Comparison of ENCODE assay signal across 2 cellular contexts in the genomic region with DNA sequence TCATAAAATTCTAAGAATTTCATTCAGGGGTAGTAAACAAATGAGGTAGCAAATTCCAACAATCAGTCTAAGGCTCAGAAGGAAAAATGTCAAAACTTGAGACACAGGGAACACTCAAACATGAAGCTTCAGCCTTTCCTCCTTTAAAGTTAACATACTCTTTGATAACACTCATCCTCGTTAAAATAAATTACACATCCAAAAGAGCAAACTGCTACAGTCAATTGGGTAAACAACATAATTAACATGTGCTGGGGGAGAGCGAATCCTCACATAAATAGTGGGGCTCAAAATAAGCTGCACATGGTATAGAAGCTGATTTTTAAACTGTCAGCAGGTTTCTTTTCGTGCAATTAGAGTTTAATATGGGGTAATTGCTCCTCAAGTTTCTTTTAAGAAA.
TF ChIP-seq lines count a peak whose summit lies in the region.

No MANE protein-coding gene starts in this region.

TF ChIP-seq in H1, 55 proteins besides CTCF, POLR2A, EP300 and RAD21:
- no peak for TF ChIP-seq CBX5 (IDR thresholded peaks at IDR 0.05; ENCODE audit: low read depth, low read length)
- TF ChIP-seq RBBP5 (IDR thresholded peaks at IDR 0.05; ENCODE audit: borderline replicate concordance, low read depth, low read length): no peak
- no peak for TF ChIP-seq TAF7 (optimal IDR thresholded peaks at IDR 0.05; ENCODE audit: borderline replicate concordance, low read depth, low read length)
- no peak for TF ChIP-seq KDM4A (IDR thresholded peaks at IDR 0.05; ENCODE audit: low read depth, low read length, severe bottlenecking)
- no peak for TF ChIP-seq RFX5 (IDR thresholded peaks at IDR 0.05; ENCODE audit: borderline replicate concordance, low read depth, low read length)
- no peak for TF ChIP-seq RXRA (IDR thresholded peaks at IDR 0.05; ENCODE audit: insufficient read depth, low read depth, low read length)
- no peak for TF ChIP-seq SP2 (IDR thresholded peaks at IDR 0.05; ENCODE audit: low read length)
- no peak for TF ChIP-seq POLR2AphosphoS5 (IDR thresholded peaks at IDR 0.05; ENCODE audit: low read depth, low read length)
- no peak for TF ChIP-seq TBP (IDR thresholded peaks at IDR 0.05; ENCODE audit: low read depth, low read length)
- no peak for TF ChIP-seq NANOG (IDR thresholded peaks at IDR 0.05; ENCODE audit: insufficient read depth, low read depth, low read length, poor library complexity, severe bottlenecking)
- TF ChIP-seq, protein P1, sequence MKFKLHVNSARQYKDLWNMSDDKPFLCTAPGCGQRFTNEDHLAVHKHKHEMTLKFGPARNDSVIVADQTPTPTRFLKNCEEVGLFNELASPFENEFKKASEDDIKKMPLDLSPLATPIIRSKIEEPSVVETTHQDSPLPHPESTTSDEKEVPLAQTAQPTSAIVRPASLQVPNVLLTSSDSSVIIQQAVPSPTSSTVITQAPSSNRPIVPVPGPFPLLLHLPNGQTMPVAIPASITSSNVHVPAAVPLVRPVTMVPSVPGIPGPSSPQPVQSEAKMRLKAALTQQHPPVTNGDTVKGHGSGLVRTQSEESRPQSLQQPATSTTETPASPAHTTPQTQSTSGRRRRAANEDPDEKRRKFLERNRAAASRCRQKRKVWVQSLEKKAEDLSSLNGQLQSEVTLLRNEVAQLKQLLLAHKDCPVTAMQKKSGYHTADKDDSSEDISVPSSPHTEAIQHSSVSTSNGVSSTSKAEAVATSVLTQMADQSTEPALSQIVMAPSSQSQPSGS (IDR thresholded peaks at IDR 0.05; ENCODE audit: low read length): no peak
- TF ChIP-seq GABPA (IDR thresholded peaks at IDR 0.05; ENCODE audit: borderline replicate concordance, insufficient read depth, low read length): no peak
- TF ChIP-seq TAF1 (IDR thresholded peaks at IDR 0.05; ENCODE audit: low read depth, low read length): no peak
- TF ChIP-seq HDAC2 (IDR thresholded peaks at IDR 0.05; ENCODE audit: borderline replicate concordance in 1 of 2, low read depth in 2 of 2, low read length in 2 of 2): no peak
- no peak for TF ChIP-seq TCF12 (IDR thresholded peaks at IDR 0.05; ENCODE audit: low read depth, low read length)
- no peak for TF ChIP-seq CEBPB (IDR thresholded peaks at IDR 0.05; ENCODE audit: low read depth, low read length)
- TF ChIP-seq POU5F1 (IDR thresholded peaks at IDR 0.05; ENCODE audit: low read depth, low read length): no peak

TF ChIP-seq in neural cell, 6 proteins besides CTCF, POLR2A, EP300 and RAD21:
- TF ChIP-seq POLR2AphosphoS5 (IDR thresholded peaks at IDR 0.05): no peak
- TF ChIP-seq MXI1 (conservative IDR thresholded peaks at IDR 0.05; ENCODE audit: poor library complexity, severe bottlenecking): no peak
- TF ChIP-seq TAF1 (IDR thresholded peaks at IDR 0.05; ENCODE audit: low read depth): no peak
- TF ChIP-seq EZH2 (IDR thresholded peaks at IDR 0.05; ENCODE audit: borderline replicate concordance, insufficient read depth, low read length, poor library complexity, severe bottlenecking): no peak
- TF ChIP-seq SMC3 (conservative IDR thresholded peaks at IDR 0.05; ENCODE audit: poor library complexity): no peak
- TF ChIP-seq, protein P2, sequence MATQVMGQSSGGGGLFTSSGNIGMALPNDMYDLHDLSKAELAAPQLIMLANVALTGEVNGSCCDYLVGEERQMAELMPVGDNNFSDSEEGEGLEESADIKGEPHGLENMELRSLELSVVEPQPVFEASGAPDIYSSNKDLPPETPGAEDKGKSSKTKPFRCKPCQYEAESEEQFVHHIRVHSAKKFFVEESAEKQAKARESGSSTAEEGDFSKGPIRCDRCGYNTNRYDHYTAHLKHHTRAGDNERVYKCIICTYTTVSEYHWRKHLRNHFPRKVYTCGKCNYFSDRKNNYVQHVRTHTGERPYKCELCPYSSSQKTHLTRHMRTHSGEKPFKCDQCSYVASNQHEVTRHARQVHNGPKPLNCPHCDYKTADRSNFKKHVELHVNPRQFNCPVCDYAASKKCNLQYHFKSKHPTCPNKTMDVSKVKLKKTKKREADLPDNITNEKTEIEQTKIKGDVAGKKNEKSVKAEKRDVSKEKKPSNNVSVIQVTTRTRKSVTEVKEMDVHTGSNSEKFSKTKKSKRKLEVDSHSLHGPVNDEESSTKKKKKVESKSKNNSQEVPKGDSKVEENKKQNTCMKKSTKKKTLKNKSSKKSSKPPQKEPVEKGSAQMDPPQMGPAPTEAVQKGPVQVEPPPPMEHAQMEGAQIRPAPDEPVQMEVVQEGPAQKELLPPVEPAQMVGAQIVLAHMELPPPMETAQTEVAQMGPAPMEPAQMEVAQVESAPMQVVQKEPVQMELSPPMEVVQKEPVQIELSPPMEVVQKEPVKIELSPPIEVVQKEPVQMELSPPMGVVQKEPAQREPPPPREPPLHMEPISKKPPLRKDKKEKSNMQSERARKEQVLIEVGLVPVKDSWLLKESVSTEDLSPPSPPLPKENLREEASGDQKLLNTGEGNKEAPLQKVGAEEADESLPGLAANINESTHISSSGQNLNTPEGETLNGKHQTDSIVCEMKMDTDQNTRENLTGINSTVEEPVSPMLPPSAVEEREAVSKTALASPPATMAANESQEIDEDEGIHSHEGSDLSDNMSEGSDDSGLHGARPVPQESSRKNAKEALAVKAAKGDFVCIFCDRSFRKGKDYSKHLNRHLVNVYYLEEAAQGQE (IDR thresholded peaks at IDR 0.05; ENCODE audit: borderline replicate concordance): no peak
